16 cellular contexts compared by ENCODE assay signal in the genomic region with DNA sequence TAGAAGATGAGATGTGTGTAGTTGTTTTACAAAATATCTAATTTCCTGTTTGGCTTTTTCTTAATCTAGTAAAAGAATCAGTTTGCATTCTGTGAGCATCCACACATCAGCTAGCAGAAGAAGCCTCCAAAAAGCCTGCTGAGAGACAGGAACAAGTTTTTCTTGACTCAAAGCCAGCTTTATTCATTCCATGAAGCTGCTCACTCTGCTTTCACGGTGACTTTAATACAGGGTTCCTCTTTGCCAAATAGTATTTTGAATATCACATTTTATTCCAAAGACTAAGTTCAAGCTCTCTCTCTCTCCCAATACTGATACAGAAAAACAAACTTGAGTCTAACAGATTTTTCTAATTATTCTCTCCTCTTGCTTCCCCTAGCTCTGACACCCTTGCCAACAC.
DNase-seq lines count a peak whose midpoint lies in the region; ATAC-seq and TF ChIP-seq lines count a peak whose summit lies in the region.
"Had no signal": no experiment of that assay in that cellular context is flagged by ENCODE, and none has a peak within 500 bp of the region (broad histone marks: within the 10 kb centered on the region; RNA-seq: fewer than 3 reads in every experiment).

No MANE protein-coding gene starts in this region.

- peak overlapping the region in 2 of 3 experiments; percentile 67 to 82 for H3K27ac Mint-ChIP-seq in nephron
- H3K27ac Mint-ChIP-seq in activated T-helper 17 cell treated with anti-CD3 and anti-CD28 coated beads, Interleukin-2, amount 50 U/mL, for 72 hours: no peak overlapping the region
- H3K27ac Mint-ChIP-seq: CD4-positive, alpha-beta memory T cell had no signal

- no peaks in the 10 kb centered on the region for H3K36me3 ChIP-seq in BE2C
- H3K36me3 ChIP-seq: BLaER1 had no signal

- no peaks in the 10 kb centered on the region for H3K4me1 ChIP-seq in BE2C
- H3K4me1 ChIP-seq: BLaER1 had no signal

- no peaks in the 10 kb centered on the region for H3K9me3 Mint-ChIP-seq in nephron
- H3K9me3 Mint-ChIP-seq in activated T-helper 17 cell treated with anti-CD3 and anti-CD28 coated beads, Interleukin-2, amount 50 U/mL, for 72 hours: peaks cover 16% of the 10 kb centered on the region

- no peaks in the 10 kb centered on the region for H3K36me3 Mint-ChIP-seq in nephron (ENCODE audit: low read depth)
- no peaks in the 10 kb centered on the region for H3K36me3 Mint-ChIP-seq in activated T-helper 17 cell treated with anti-CD3 and anti-CD28 coated beads, Interleukin-2, amount 50 U/mL, for 72 hours (ENCODE audit: low read depth)
- H3K36me3 Mint-ChIP-seq: CD4-positive, alpha-beta memory T cell had no signal

- peak; percentile 1 for DNase-seq in NCI-H1694 treated with DMSO at 0.1 percent for 48 hours (lab: John Stamatoyannopoulos, UW)
- no peak for DNase-seq in NCI-H1694 (lab: John Stamatoyannopoulos, UW)
- peak; percentile 83 for DNase-seq in G401 (ENCODE audit: low spot score)
- DNase-seq in choroid plexus epithelial cell (ENCODE audit: low read depth): peak; percentile 25
- no peak for DNase-seq in BE2C
- no peak for DNase-seq in central memory CD4-positive, alpha-beta T cell
- DNase-seq: 8988T; CD4-positive, alpha-beta memory T cell; H7; IMR-90; NCI-H1436 treated with DMSO at 0.1 percent for 48 hours; NCI-H526 treated with DMSO at 0.1 percent for 48 hours had no signal

- H3K9me3 ChIP-seq in BE2C: no peaks in the 10 kb centered on the region
- H3K9me3 ChIP-seq: BLaER1 had no signal

- H3K27me3 Mint-ChIP-seq in nephron (ENCODE audit: low read depth): no peaks in the 10 kb centered on the region
- no peaks in the 10 kb centered on the region for H3K27me3 Mint-ChIP-seq in activated T-helper 17 cell treated with anti-CD3 and anti-CD28 coated beads, Interleukin-2, amount 50 U/mL, for 72 hours
- H3K27me3 Mint-ChIP-seq: CD4-positive, alpha-beta memory T cell had no signal

- no peak overlapping the region for H3K4me3 ChIP-seq in choroid plexus epithelial cell (ENCODE audit: low read depth, low read length)
- no peak overlapping the region for H3K4me3 ChIP-seq in BE2C (ENCODE audit: low read depth, low read length)
- H3K4me3 ChIP-seq: BLaER1 had no signal

- no peak for ATAC-seq in activated T-helper 17 cell treated with anti-CD3 and anti-CD28 coated beads, Interleukin-2, amount 50 U/mL, for 72 hours (replicated peaks)
- ATAC-seq: Panc1 had no signal

- H3K27me3 ChIP-seq in BE2C: peaks cover 3% of the 10 kb centered on the region; the same call in 1 of the 2 replicates
- H3K27me3 ChIP-seq: BLaER1 had no signal

- TF ChIP-seq CTCF in choroid plexus epithelial cell (conservative IDR thresholded peaks at IDR 0.05; ENCODE audit: low read depth, low read length) (no peak), nephron (IDR thresholded peaks at IDR 0.05; ENCODE audit: unreplicated experiment in 3 of 3) (no peak), BE2C (IDR thresholded peaks at IDR 0.05; ENCODE audit: low read depth, low read length) (no peak)

- no peak overlapping the region for H3K4me3 Mint-ChIP-seq in nephron
- H3K4me3 Mint-ChIP-seq in activated T-helper 17 cell treated with anti-CD3 and anti-CD28 coated beads, Interleukin-2, amount 50 U/mL, for 72 hours: no peak overlapping the region
- H3K4me3 Mint-ChIP-seq: CD4-positive, alpha-beta memory T cell had no signal

- peaks cover 63% of the 10 kb centered on the region for H3K4me1 Mint-ChIP-seq in nephron
- no peaks in the 10 kb centered on the region for H3K4me1 Mint-ChIP-seq in activated T-helper 17 cell treated with anti-CD3 and anti-CD28 coated beads, Interleukin-2, amount 50 U/mL, for 72 hours
- H3K4me1 Mint-ChIP-seq: CD4-positive, alpha-beta memory T cell had no signal

- in situ Hi-C loops in G401 (cut with HindIII; ENCODE audit: low sequenced_read_pairs): no loop called here

Comparison
In these comparisons a context has a peak if more than half of its experiments do, and no peak if none do; other contexts are left out.
1. DNase-seq: peak in NCI-H1694 treated with DMSO at 0.1 percent for 48 hours (single experiment), G401 (single experiment) and choroid plexus epithelial cell (single experiment); none in NCI-H1694 (single experiment), BE2C (single experiment) and central memory CD4-positive, alpha-beta T cell (single experiment).